In genomic region chr3:138260636-138261035, GRCh38 we compare ENCODE assay signal across 20 cellular contexts.
"Had no signal": no experiment of that assay in that cellular context is flagged by ENCODE, and none has a peak within 500 bp of the region (broad histone marks: within the 10 kb centered on the region; RNA-seq: fewer than 3 reads in every experiment).

No MANE protein-coding gene starts in this region.

- H3K4me2 ChIP-seq: neural progenitor cell had no signal

- H3K9me3 ChIP-seq: prostate gland, sigmoid colon, suprapubic skin, transverse colon, vagina had no signal

- H3K4me1 ChIP-seq: neural progenitor cell, parathyroid adenoma, prostate gland, sigmoid colon, suprapubic skin, transverse colon, vagina had no signal

- H3K4me3 ChIP-seq: dorsolateral prefrontal cortex, lung, neural progenitor cell, prostate gland, sigmoid colon, skin epidermis, suprapubic skin, transverse colon, vagina had no signal

- H2AFZ ChIP-seq: neural progenitor cell, parathyroid adenoma had no signal

- DNase-seq: cerebellar nuclear complex; dorsolateral prefrontal cortex; effector CD4-positive, alpha-beta T cell; kidney; naive thymus-derived CD4-positive, alpha-beta T cell; right cardiac atrium; sigmoid colon; stimulated activated CD4-positive, alpha-beta T cell treated with anti-CD3 and anti-CD28 coated beads, Interleukin-15, amount 100 ng/mL, for 24 hours; stimulated activated CD4-positive, alpha-beta T cell treated with anti-CD3 and anti-CD28 coated beads, Interleukin-2, amount 100 ng/mL, for 48 hours; stimulated activated CD8-positive, alpha-beta memory T cell treated with anti-CD3 and anti-CD28 coated beads, Interleukin-4, amount 100 ng/mL, for 48 hours; stimulated activated naive CD4-positive, alpha-beta T cell; stimulated activated naive CD8-positive, alpha-beta T cell treated with anti-CD3 and anti-CD28 coated beads, Interleukin-15, amount 100 ng/mL, for 72 hours; transverse colon had no signal

- H3K27me3 ChIP-seq: dorsolateral prefrontal cortex, neural progenitor cell, sigmoid colon, suprapubic skin, transverse colon, vagina had no signal

- H3K79me2 ChIP-seq: parathyroid adenoma had no signal

- H3K36me3 ChIP-seq: neural progenitor cell, prostate gland, vagina had no signal

- H3K27ac ChIP-seq: dorsolateral prefrontal cortex, neural progenitor cell, parathyroid adenoma, prostate gland, sigmoid colon, skin epidermis, suprapubic skin, transverse colon, vagina had no signal

- H3K9ac ChIP-seq: neural progenitor cell, parathyroid adenoma had no signal
